ENCODE assay signal across 9 cellular contexts in the genomic region with DNA sequence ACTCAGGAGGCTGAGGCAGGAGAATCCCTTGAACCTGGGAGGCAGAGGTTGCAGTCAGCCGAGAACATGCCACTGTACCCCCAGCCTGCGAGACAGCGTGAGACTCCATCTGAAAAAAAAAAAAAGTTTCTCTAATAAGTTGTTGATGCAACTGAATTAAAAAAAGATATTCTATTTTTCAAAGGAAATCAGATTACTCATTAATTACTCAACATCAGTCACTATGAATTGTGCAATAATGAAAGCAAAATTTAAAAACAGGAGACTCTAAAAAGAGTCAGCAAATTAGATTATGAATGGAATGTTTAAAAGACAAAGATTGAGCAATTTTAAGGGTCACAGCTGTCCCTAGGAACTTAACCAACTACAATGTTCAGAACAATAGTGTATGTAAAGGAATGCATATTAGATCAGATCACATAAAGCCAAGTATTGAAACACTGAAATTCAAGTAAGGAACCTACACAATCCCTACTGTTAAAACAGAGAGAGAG.
DNase-seq lines count a peak whose midpoint lies in the region; ATAC-seq, FAIRE-seq and TF ChIP-seq lines count a peak whose summit lies in the region.
"Had no signal": no experiment of that assay in that cellular context is flagged by ENCODE, and none has a peak within 500 bp of the region (broad histone marks: within the 10 kb centered on the region; RNA-seq: fewer than 3 reads in every experiment).

No MANE protein-coding gene starts in this region.

- intact Hi-C loops in gastrocnemius medialis (cut with DNase I; ENCODE audit: low total_unique reads) = no loop called here

- no peaks in the 10 kb centered on the region for H3K36me3 ChIP-seq in SJSA1
- H3K36me3 ChIP-seq in gastrocnemius medialis = no peaks in the 10 kb centered on the region

- no peaks in the 10 kb centered on the region for H3K9me3 ChIP-seq in SJSA1 (replicated peaks)
- H3K9me3 ChIP-seq in gastrocnemius medialis = no peaks in the 10 kb centered on the region

- no peaks in the 10 kb centered on the region for H3K27me3 ChIP-seq in SJSA1 (replicated peaks)
- no peaks in the 10 kb centered on the region for H3K27me3 ChIP-seq in gastrocnemius medialis

- peak; percentile 97 for DNase-seq in HCEC 1CT
- DNase-seq in SJSA1 (ENCODE audit: low read depth in 1 of 2, low spot score in 2 of 2) = peak in 1 of 2 experiments; percentile 30
- DNase-seq in fibroblast of gingiva (ENCODE audit: low read depth) = peak; percentile 92
- no peak for DNase-seq in gastrocnemius medialis
- no peak for DNase-seq in LoVo (ENCODE audit: low spot score)
- DNase-seq in NCI-H69 (lab: John Stamatoyannopoulos, UW) = no peak
- no peak for DNase-seq in GM19239 (ENCODE audit: insufficient read length, low spot score)
- DNase-seq in D721Med (ENCODE audit: insufficient read length, low spot score) = no peak
- DNase-seq: effector memory CD8-positive, alpha-beta T cell had no signal

- ATAC-seq in gastrocnemius medialis = peak in 1 of 2 donors; percentile 77
- ATAC-seq: effector memory CD8-positive, alpha-beta T cell had no signal

- in situ Hi-C loops in gastrocnemius medialis (cut with MboI; ENCODE audit: low sequenced_read_pairs in 4 of 4) = no loop called here

- TF ChIP-seq CTCF in gastrocnemius medialis (IDR thresholded peaks at IDR 0.05 in 4 of 5, conservative IDR thresholded peaks at IDR 0.05 in 1 of 5) (no peak), D721Med (IDR thresholded peaks at IDR 0.05; ENCODE audit: insufficient read depth, missing control alignments) (no peak)

- peaks cover 17% of the 10 kb centered on the region for H3K4me1 ChIP-seq in SJSA1 (replicated peaks)
- no peaks in the 10 kb centered on the region for H3K4me1 ChIP-seq in gastrocnemius medialis

- H3K4me3 ChIP-seq in SJSA1 = no peak overlapping the region
- no peak overlapping the region for H3K4me3 ChIP-seq in gastrocnemius medialis

- H3K27ac ChIP-seq in SJSA1 (peak overlapping the region; percentile 35), gastrocnemius medialis (peak overlapping the region in 3 of 4 donors; percentile 5 to 36 (median 31))

- no peak for TF ChIP-seq POLR2A in gastrocnemius medialis (IDR thresholded peaks at IDR 0.05)

- FAIRE-seq in GM19239 (lab: Jason Lieb, UNC) (no peak), D721Med (lab: Jason Lieb, UNC) (no peak)

Comparison
In these comparisons a context has a peak if more than half of its experiments do, and no peak if none do; other contexts are left out.
1. DNase-seq: peak in HCEC 1CT (single experiment) and fibroblast of gingiva (single experiment); none in gastrocnemius medialis (0 of 2), LoVo (single experiment), NCI-H69 (single experiment), GM19239 (single experiment) and D721Med (single experiment).